In genomic region chr5:173925449-173926071, GRCh38 we compare ENCODE assay signal across 8 cellular contexts. TPM values are rescaled to one million over a fixed set of nuclear protein-coding genes. Genes with fewer than 3 reads are reported as not detected.
DNase-seq lines count a peak whose midpoint lies in the region; ATAC-seq and TF ChIP-seq lines count a peak whose summit lies in the region.

No MANE protein-coding gene starts in this region.

- H3K9me3 ChIP-seq in HCT116 (ENCODE audit: control insufficient read depth in 1 of 2, insufficient read depth in 1 of 2, low read depth in 1 of 2, low read length in 2 of 2) (no peaks in the 10 kb centered on the region), WERI-Rb-1 (ENCODE audit: severe bottlenecking) (no peaks in the 10 kb centered on the region), mesenchymal stem cell (ENCODE audit: control insufficient read depth, low read length) (no peaks in the 10 kb centered on the region)

- intact Hi-C loops in HCT116 (cut with micrococcal nuclease): loop anchor here (1.0 to 5.0 kb wide), 2 partner anchors 293 to 306 kb away; no protein-coding TSS in a partner anchor

- RAD21 ChIA-PET in HCT116 (lab: Charles Lee; ENCODE audit: low non-redundant PET in 1 of 2, low total read pairs in 2 of 2, uncharacterized antibody in 2 of 2, unreplicated experiment in 2 of 2): interaction anchor here in 1 of 2 experiments (0.8 kb wide), 1 partner anchor 310 kb away, joined by 3 read pairs; no protein-coding TSS in a partner anchor

- H4K20me1 ChIP-seq in HCT116 (ENCODE audit: insufficient read depth): no peaks in the 10 kb centered on the region

- H3K27ac ChIP-seq in C4-2B (no peak overlapping the region), HCT116 (ENCODE audit: low read depth, low read length) (no peak overlapping the region), WERI-Rb-1 (no peak overlapping the region), mesenchymal stem cell (ENCODE audit: low read length, poor library complexity, severe bottlenecking) (no peak overlapping the region)

- H3K23ac ChIP-seq in mesenchymal stem cell (ENCODE audit: low read length in 2 of 2): no peak overlapping the region

- TF ChIP-seq RAD21 in HCT116 (IDR thresholded peaks at IDR 0.05; ENCODE audit: low read depth): peak; percentile 69

- DNase-seq in HCT116 (ENCODE audit: low read depth, low spot score): peak; percentile 38
- DNase-seq in WERI-Rb-1: peak; percentile 58
- DNase-seq in dermis blood vessel endothelial cell: peak; percentile 79
- DNase-seq in mesenchymal stem cell: peak; percentile 34
- DNase-seq in pons (ENCODE audit: low spot score): no peak

- no peak overlapping the region for H4K8ac ChIP-seq in mesenchymal stem cell (ENCODE audit: low read length)

- H3K9ac ChIP-seq in HCT116 (ENCODE audit: low read length): no peak overlapping the region
- H3K9ac ChIP-seq in mesenchymal stem cell (ENCODE audit: low read length): no peak overlapping the region

- H3K36me3 ChIP-seq in HCT116 (ENCODE audit: control insufficient read depth in 1 of 2, insufficient read depth in 2 of 2, low read length in 2 of 2) (no peaks in the 10 kb centered on the region), WERI-Rb-1 (no peaks in the 10 kb centered on the region), mesenchymal stem cell (ENCODE audit: control insufficient read depth in 1 of 2, insufficient read depth in 2 of 2, low read depth in 1 of 2, low read length in 2 of 2) (peaks cover 7 to 21% of the 10 kb centered on the region in 2 experiments)

- CTCF ChIA-PET in HCT116 (lab: Charles Lee): interaction anchor here (0.7 to 1.6 kb wide), 22 partner anchors 9 to 310 kb away, joined by 3 to 18 read pairs (median 4); partner anchors contain the start of gene BOD1

- TF ChIP-seq POLR2A in HCT116 (IDR thresholded peaks at IDR 0.05; ENCODE audit: borderline replicate concordance, extremely low read depth, insufficient read depth, insufficient read length): no peak

- H3K27me3 ChIP-seq in HCT116 (ENCODE audit: insufficient read depth, low read length) (no peaks in the 10 kb centered on the region), WERI-Rb-1 (ENCODE audit: insufficient read depth, low read depth, severe bottlenecking) (no peaks in the 10 kb centered on the region), mesenchymal stem cell (ENCODE audit: control insufficient read depth in 1 of 2, insufficient read depth in 1 of 2, low read length in 2 of 2) (no peaks in the 10 kb centered on the region)

- TF ChIP-seq CTCF in C4-2B (conservative IDR thresholded peaks at IDR 0.05) (peak; percentile 64), HCT116 (IDR thresholded peaks at IDR 0.05 in 2 of 3, conservative IDR thresholded peaks at IDR 0.05 in 1 of 3; ENCODE audit: borderline replicate concordance in 1 of 3, insufficient read depth in 1 of 3, low read depth in 2 of 3, low read length in 2 of 3) (peak; percentile 44 to 72 (median 72); a peak in 5 of 6 replicates), WERI-Rb-1 (IDR thresholded peaks at IDR 0.05; ENCODE audit: low read depth, low read length) (peak; percentile 56)

- no peak overlapping the region for H3K14ac ChIP-seq in mesenchymal stem cell (ENCODE audit: low read length in 2 of 2)

- H4K91ac ChIP-seq in mesenchymal stem cell (ENCODE audit: low read length): no peak overlapping the region

- H3K4me2 ChIP-seq in HCT116 (ENCODE audit: low read length) (no peak overlapping the region), mesenchymal stem cell (ENCODE audit: low read length, poor library complexity, severe bottlenecking) (no peak overlapping the region)

- no peak overlapping the region for H2AK5ac ChIP-seq in mesenchymal stem cell (ENCODE audit: low read length, severe bottlenecking)

- H3K4ac ChIP-seq in mesenchymal stem cell (ENCODE audit: low read depth in 1 of 2, low read length in 2 of 2): no peak overlapping the region

- H3K4me3 ChIP-seq in HCT116 (replicated peaks in 1 of 2; ENCODE audit: low read depth in 1 of 2, low read length in 2 of 2) (no peak overlapping the region), WERI-Rb-1 (ENCODE audit: low read depth, low read length) (no peak overlapping the region), mesenchymal stem cell (ENCODE audit: insufficient read depth in 1 of 2, low read depth in 1 of 2, low read length in 2 of 2) (no peak overlapping the region)

- no peak overlapping the region for H2BK5ac ChIP-seq in mesenchymal stem cell (ENCODE audit: low read depth, low read length, poor library complexity, severe bottlenecking)

- no peak overlapping the region for H3K18ac ChIP-seq in mesenchymal stem cell (ENCODE audit: low read depth in 1 of 2, low read length in 2 of 2)

- no peak overlapping the region for H2BK120ac ChIP-seq in mesenchymal stem cell (ENCODE audit: low read depth, low read length)

- BruUV-seq in HCT116 (replicated peaks; lab: Mats Ljungman, UMichigan): no TSS peak

- H3K79me1 ChIP-seq in mesenchymal stem cell (replicated peaks; ENCODE audit: low read length, poor library complexity, severe bottlenecking): peaks cover 24% of the 10 kb centered on the region

- H3K4me1 ChIP-seq in HCT116 (ENCODE audit: control insufficient read depth in 1 of 2, insufficient read depth in 2 of 2, low read length in 2 of 2) (no peaks in the 10 kb centered on the region), mesenchymal stem cell (ENCODE audit: control insufficient read depth, insufficient read depth, low read depth, low read length) (peaks cover 6% of the 10 kb centered on the region)

- H3K9me2 ChIP-seq in HCT116 (ENCODE audit: insufficient read depth): no peaks in the 10 kb centered on the region

- no peak overlapping the region for H2BK12ac ChIP-seq in mesenchymal stem cell (ENCODE audit: low read length in 2 of 2)

- 64% methylated on average over 3 of the region's 3 CpGs for WGBS in mesenchymal stem cell

- H3K79me2 ChIP-seq in HCT116 (ENCODE audit: insufficient read depth, low read length): no peaks in the 10 kb centered on the region

- H2AFZ ChIP-seq in HCT116 (ENCODE audit: low read depth, low read length, poor library complexity, severe bottlenecking) (no peak overlapping the region), mesenchymal stem cell (ENCODE audit: low read depth, low read length) (no peak overlapping the region)

- POLR2A ChIA-PET in HCT116 (lab: Charles Lee): interaction anchor here (1.2 to 1.4 kb wide), 2 partner anchors 9 to 310 kb away, joined by 3 read pairs; no protein-coding TSS in a partner anchor

- H2BK15ac ChIP-seq in mesenchymal stem cell (ENCODE audit: low read depth, poor library complexity, severe bottlenecking): no peak overlapping the region

- peak; percentile 67 for ATAC-seq in HCT116
- ATAC-seq in GM18502 (IDR thresholded peaks at IDR 0.05; ENCODE audit: poor library complexity, unreplicated experiment): no peak
- ATAC-seq in HG02981 (IDR thresholded peaks at IDR 0.05; ENCODE audit: unreplicated experiment): no peak

TF ChIP-seq in HCT116, 20 proteins besides CTCF, POLR2A, EP300 and RAD21:
- TF ChIP-seq REST (IDR thresholded peaks at IDR 0.05; ENCODE audit: low read depth) (no peak), ELF1 (IDR thresholded peaks at IDR 0.05; ENCODE audit: borderline replicate concordance, low read depth) (no peak), ATF3 (IDR thresholded peaks at IDR 0.05) (no peak), MAX (IDR thresholded peaks at IDR 0.05) (no peak), SP1 (IDR thresholded peaks at IDR 0.05; ENCODE audit: low read depth) (no peak), FOSL1 (IDR thresholded peaks at IDR 0.05; ENCODE audit: low read depth) (no peak), YY1 (IDR thresholded peaks at IDR 0.05; ENCODE audit: extremely low read depth, insufficient replicate concordance, low read depth, low read length) (no peak)

RNA-seq across cellular contexts. Expression of gene CPEB4, which starts 37.4 kb away (rescaled TPM):
- total RNA-seq in HCT116 (2021; ENCODE audit: unreplicated experiment) (11.1 TPM), dermis blood vessel endothelial cell (16.8 and 18.0 TPM in 2 replicates)
- 4.9 and 5.3 TPM in 2 replicates for polyA plus RNA-seq in HCT116 (2012)
- polyA plus RNA-seq in mesenchymal stem cell (2013, experiment 1 of 2): 12.8 TPM
- 12.4 TPM for polyA plus RNA-seq in mesenchymal stem cell (2013, experiment 2 of 2)
